Comparison of ENCODE assay signal across 1 cellular context in genomic region chr2:46318579-46319460, GRCh38.
A peak's percentile ranks its signal among the peaks of the same experiment; 100 is the strongest.
TF ChIP-seq lines count a peak whose summit lies in the region.

No MANE protein-coding gene starts in this region.

TF ChIP-seq in GM12878, 131 proteins besides CTCF, POLR2A, EP300 and RAD21 (continued from another document):
- TF ChIP-seq RELB (IDR thresholded peaks at IDR 0.05; ENCODE audit: low read depth) = 0 out of 2 replicates have a peak, but pooled peaks have one; percentile 21
